Comparison of ENCODE assay signal across 8 cellular contexts in the genomic region with DNA sequence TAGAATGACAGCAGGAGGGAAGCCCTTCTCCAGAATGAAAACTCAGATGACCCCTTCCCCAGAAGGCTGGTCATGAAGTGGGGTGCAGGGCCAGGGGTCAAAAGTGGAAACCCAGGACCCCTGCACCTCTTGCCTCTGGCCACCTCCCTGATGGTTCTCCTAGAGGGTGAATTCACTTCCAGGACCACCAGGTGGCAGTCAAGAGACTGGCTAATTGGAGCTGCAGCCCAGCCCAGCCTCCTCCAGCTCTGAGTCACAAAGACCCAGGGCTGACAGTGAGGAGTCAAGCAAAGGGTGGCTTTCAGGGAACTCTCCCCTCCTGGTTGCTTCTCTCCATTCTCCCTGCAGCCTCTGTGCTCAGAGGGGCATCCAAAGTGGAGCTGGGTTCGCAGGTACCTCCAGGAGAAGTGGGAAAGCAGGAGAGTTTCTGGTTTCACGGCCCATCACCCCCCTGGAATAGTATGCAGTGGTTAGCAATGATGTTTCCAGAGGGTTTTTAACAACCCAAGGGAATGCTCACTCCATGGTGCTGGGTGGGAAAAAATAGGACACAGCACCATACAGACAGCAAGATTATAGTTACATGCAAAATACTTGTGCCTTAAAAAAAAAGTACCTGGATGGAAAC. TPM values are rescaled to one million over a fixed set of nuclear protein-coding genes. Genes with fewer than 3 reads are reported as not detected.
DNase-seq lines count a peak whose midpoint lies in the region; ATAC-seq and TF ChIP-seq lines count a peak whose summit lies in the region.

No MANE protein-coding gene starts in this region.

- H3K4me3 Mint-ChIP-seq in MCF 10A (ENCODE audit: unreplicated experiment) = no peak overlapping the region

- H3K4me1 Mint-ChIP-seq in MCF 10A (ENCODE audit: insufficient read depth, unreplicated experiment) = no peaks in the 10 kb centered on the region

- intact Hi-C loops in MCF 10A (cut with micrococcal nuclease) = loop anchor here (1.0 kb wide), 4 partner anchors 158 to 260 kb away; no protein-coding TSS in a partner anchor

- TF ChIP-seq CTCF in VCaP (conservative IDR thresholded peaks at IDR 0.05) (peak; percentile 93), MCF 10A (IDR thresholded peaks at IDR 0.05; ENCODE audit: unreplicated experiment) (peak; percentile 89)

- no peaks in the 10 kb centered on the region for H3K9me3 Mint-ChIP-seq in MCF 10A (ENCODE audit: unreplicated experiment)

- POLR2A ChIA-PET in MCF 10A (lab: Yijun Ruan, JAX) = interaction anchor here (0.8 to 2.2 kb wide), 4 partner anchors 36 to 381 kb away, joined by 3 to 7 read pairs (median 4); no protein-coding TSS in a partner anchor

- peak; percentile 65 for ATAC-seq in GM21737 (IDR thresholded peaks at IDR 0.05; ENCODE audit: unreplicated experiment)
- no peak for ATAC-seq in HG03196 (IDR thresholded peaks at IDR 0.05; ENCODE audit: unreplicated experiment)

- no peak overlapping the region for H3K27ac ChIP-seq in VCaP

- no peak overlapping the region for H3K27ac Mint-ChIP-seq in MCF 10A (ENCODE audit: low read depth, unreplicated experiment)

- DNase-seq in AG20443 (ENCODE audit: low spot score) = peak; percentile 93
- DNase-seq in NCI-H2107 treated with DMSO at 0.1 percent for 48 hours (lab: John Stamatoyannopoulos, UW; ENCODE audit: unreplicated experiment) = peak; percentile 69
- DNase-seq in MCF 10A (ENCODE audit: unreplicated experiment) = peak; percentile 89
- DNase-seq in inferior parietal cortex (ENCODE audit: extremely low spot score) = peak; percentile 93
- peak; percentile 73 for DNase-seq in stimulated activated CD4-positive, alpha-beta T cell treated with anti-CD3 and anti-CD28 coated beads, Interleukin-12 subunit alpha, Interleukin-12 subunit beta, amount 100 ng/mL, for 4 hours

- H3K36me3 Mint-ChIP-seq in MCF 10A (ENCODE audit: insufficient read depth, unreplicated experiment) = no peaks in the 10 kb centered on the region

- no peaks in the 10 kb centered on the region for H3K27me3 Mint-ChIP-seq in MCF 10A (ENCODE audit: insufficient read depth, unreplicated experiment)

- BruUV-seq in MCF 10A (replicated peaks; lab: Mats Ljungman, UMichigan) = no TSS peak

- CTCF ChIA-PET in MCF 10A (lab: Yijun Ruan, JAX) = interaction anchor here (0.6 to 4.9 kb wide), 39 partner anchors 9 to 478 kb away, joined by 3 to 113 read pairs (median 4); no protein-coding TSS in a partner anchor

RNA-seq across cellular contexts. Expression of a gene that starts 6.1 kb away (rescaled TPM):
- 0.22 and 0.79 TPM in 2 replicates for total RNA-seq in MCF 10A (2022)

RNA-seq across cellular contexts. Expression of a gene that starts 51.5 kb away (rescaled TPM):
- total RNA-seq in MCF 10A (2022) = not detected in 2 replicates
